ENCODE assay signal across 21 cellular contexts in genomic region chr11:3995307-3995706, GRCh38.
A peak's percentile ranks its signal among the peaks of the same experiment; 100 is the strongest.
DNase-seq lines count a peak whose midpoint lies in the region; TF ChIP-seq lines count a peak whose summit lies in the region.
"Had no signal": no experiment of that assay in that cellular context is flagged by ENCODE, and none has a peak within 500 bp of the region (broad histone marks: within the 10 kb centered on the region; RNA-seq: fewer than 3 reads in every experiment).

No MANE protein-coding gene starts in this region.

- H3K27ac ChIP-seq in trophoblast cell (ENCODE audit: low read depth, low read length): peak overlapping the region; percentile 39
- H3K27ac ChIP-seq in prostate gland: no peak overlapping the region
- H3K27ac ChIP-seq: BLaER1 treated with 17β-estradiol and CSF1 and Interleukin-3, amounts not matched to agents 10 nM and 100 nM; KMS-11; SK-N-MC had no signal

- H3K36me3 ChIP-seq in trophoblast cell (ENCODE audit: control insufficient read depth in 1 of 2, insufficient read depth in 2 of 2, low read length in 2 of 2) (peaks cover 0 to 5% of the 10 kb centered on the region in 2 experiments), prostate gland (no peaks in the 10 kb centered on the region)
- H3K36me3 ChIP-seq: HAP-1 had no signal

- H3K4me2 ChIP-seq in trophoblast cell (ENCODE audit: low read length): no peak overlapping the region
- H3K4me2 ChIP-seq: GM23338, KMS-11 had no signal

- no peak overlapping the region for H2BK5ac ChIP-seq in trophoblast cell (ENCODE audit: low read depth, low read length, poor library complexity)

- H3K9me3 Mint-ChIP-seq in activated T-helper 1 cell treated with anti-CD3 and anti-CD28 coated beads, Interleukin-12 subunit alpha, Interleukin-12 subunit beta, Interleukin-2, Interleukin-4 antibody, amounts not matched to agents 30 ng/mL and 10 ng/mL and 1 ng/mL, durations not matched to agents 14 hours and 24 hours and 36 hours: peaks cover 36% of the 10 kb centered on the region

- no peak overlapping the region for H2BK12ac ChIP-seq in trophoblast cell (ENCODE audit: low read length)

- no peak overlapping the region for H2AFZ ChIP-seq in trophoblast cell (ENCODE audit: insufficient read depth, low read length, poor library complexity)
- H2AFZ ChIP-seq: GM23338 had no signal

- TF ChIP-seq CTCF in prostate gland (IDR thresholded peaks at IDR 0.05): no peak

- TF ChIP-seq POLR2A in prostate gland (IDR thresholded peaks at IDR 0.05): no peak

- H2BK120ac ChIP-seq in trophoblast cell (ENCODE audit: insufficient read depth, low read length, poor library complexity): no peak overlapping the region

- H3K14ac ChIP-seq in trophoblast cell (ENCODE audit: low read length): no peak overlapping the region

- no peaks in the 10 kb centered on the region for H3K79me2 ChIP-seq in trophoblast cell (ENCODE audit: control insufficient read depth, insufficient read depth, low read length, poor library complexity)

- WGBS in trophoblast cell (ENCODE audit: extremely low coverage, insufficient coverage, insufficient read length): no CpG with 5 or more reads among the region's 1 CpG
- WGBS in prostate gland: 96% methylated on average over 1 of the region's 1 CpG

- no peak overlapping the region for H4K8ac ChIP-seq in trophoblast cell (ENCODE audit: low read depth, low read length)

- no peak overlapping the region for H3K4ac ChIP-seq in trophoblast cell (ENCODE audit: low read depth, low read length)

- H3K27me3 ChIP-seq in trophoblast cell (ENCODE audit: insufficient read depth, low read length) (no peaks in the 10 kb centered on the region), prostate gland (replicated peaks; ENCODE audit: insufficient read depth) (no peaks in the 10 kb centered on the region)
- H3K27me3 ChIP-seq: BLaER1 treated with 17β-estradiol and CSF1 and Interleukin-3, amounts not matched to agents 10 nM and 100 nM had no signal

- H3K9me3 ChIP-seq in trophoblast cell (ENCODE audit: insufficient read depth, low read depth, low read length) (no peaks in the 10 kb centered on the region), prostate gland (no peaks in the 10 kb centered on the region)

- H4K91ac ChIP-seq in trophoblast cell (ENCODE audit: low read depth, low read length): no peak overlapping the region

- peaks cover 3% of the 10 kb centered on the region for H3K79me1 ChIP-seq in trophoblast cell (ENCODE audit: low read length)

- intact Hi-C loops in activated T-helper 1 cell treated with anti-CD3 and anti-CD28 coated beads, Interleukin-12 subunit alpha, Interleukin-12 subunit beta, Interleukin-2, Interleukin-4 antibody, amounts not matched to agents 30 ng/mL and 10 ng/mL and 1 ng/mL, durations not matched to agents 14 hours and 24 hours and 36 hours (cut with micrococcal nuclease): no loop called here
- intact Hi-C loops in prostate gland (cut with DNase I): no loop called here

- no peaks in the 10 kb centered on the region for H3K27me3 Mint-ChIP-seq in activated T-helper 1 cell treated with anti-CD3 and anti-CD28 coated beads, Interleukin-12 subunit alpha, Interleukin-12 subunit beta, Interleukin-2, Interleukin-4 antibody, amounts not matched to agents 30 ng/mL and 10 ng/mL and 1 ng/mL, durations not matched to agents 14 hours and 24 hours and 36 hours (ENCODE audit: insufficient read depth)
- H3K27me3 Mint-ChIP-seq: CD8-positive, alpha-beta memory T cell had no signal

- H3K4me1 ChIP-seq in trophoblast cell (ENCODE audit: control insufficient read depth in 1 of 2, insufficient read depth in 2 of 2, low read length in 2 of 2) (peaks cover 7 to 9% of the 10 kb centered on the region in 2 experiments), prostate gland (replicated peaks) (no peaks in the 10 kb centered on the region)
- H3K4me1 ChIP-seq: HAP-1 had no signal

- no peak overlapping the region for H3K18ac ChIP-seq in trophoblast cell (ENCODE audit: low read length)

- H3K4me3 ChIP-seq in trophoblast cell (ENCODE audit: low read depth, low read length) (no peak overlapping the region), prostate gland (no peak overlapping the region)
- H3K4me3 ChIP-seq: GM23338, HAP-1, SK-N-MC had no signal

- H3K4me3 Mint-ChIP-seq in activated T-helper 1 cell treated with anti-CD3 and anti-CD28 coated beads, Interleukin-12 subunit alpha, Interleukin-12 subunit beta, Interleukin-2, Interleukin-4 antibody, amounts not matched to agents 30 ng/mL and 10 ng/mL and 1 ng/mL, durations not matched to agents 14 hours and 24 hours and 36 hours: no peak overlapping the region
- H3K4me3 Mint-ChIP-seq: GM23338 had no signal

- H4K12ac ChIP-seq in trophoblast cell (ENCODE audit: low read depth, low read length): no peak overlapping the region

- no peak overlapping the region for H3K9ac ChIP-seq in trophoblast cell (ENCODE audit: low read length)
- H3K9ac ChIP-seq: BLaER1 treated with 17β-estradiol and CSF1 and Interleukin-3, amounts not matched to agents 10 nM and 100 nM; KMS-11 had no signal

- H3K36me3 Mint-ChIP-seq in activated T-helper 1 cell treated with anti-CD3 and anti-CD28 coated beads, Interleukin-12 subunit alpha, Interleukin-12 subunit beta, Interleukin-2, Interleukin-4 antibody, amounts not matched to agents 30 ng/mL and 10 ng/mL and 1 ng/mL, durations not matched to agents 14 hours and 24 hours and 36 hours (ENCODE audit: low read depth): peaks cover 34% of the 10 kb centered on the region

- H3K4me1 Mint-ChIP-seq in activated T-helper 1 cell treated with anti-CD3 and anti-CD28 coated beads, Interleukin-12 subunit alpha, Interleukin-12 subunit beta, Interleukin-2, Interleukin-4 antibody, amounts not matched to agents 30 ng/mL and 10 ng/mL and 1 ng/mL, durations not matched to agents 14 hours and 24 hours and 36 hours (ENCODE audit: low read depth): peaks cover 28% of the 10 kb centered on the region
- H3K4me1 Mint-ChIP-seq: GM23338 had no signal

- H3K23ac ChIP-seq in trophoblast cell (ENCODE audit: low read length): no peak overlapping the region

- DNase-seq in EH (ENCODE audit: low read depth) (peak; percentile 73), GM04504 (ENCODE audit: low read depth) (peak; percentile 27), RPMI7951 (ENCODE audit: low read depth) (peak; percentile 75), trophoblast cell (no peak), prostate gland (ENCODE audit: low spot score) (no peak), RKO (ENCODE audit: low spot score) (no peak)
- no peak for DNase-seq in activated T-helper 1 cell treated with anti-CD3 and anti-CD28 coated beads, Interleukin-12 subunit alpha, Interleukin-12 subunit beta, Interleukin-2, Interleukin-4 antibody, amounts not matched to agents 30 ng/mL and 10 ng/mL and 1 ng/mL, durations not matched to agents 14 hours and 24 hours and 36 hours (ENCODE audit: low spot score)
- DNase-seq: Calu3; CD8-positive, alpha-beta memory T cell; MV-4-11; NCI-H1105 treated with DMSO at 0.1 percent for 48 hours; NCI-H2081; NCI-H2171; NCI-H524 treated with DMSO at 0.1 percent for 48 hours; RPMI8226; SHP77 treated with DMSO at 0.1 percent for 48 hours had no signal

- no peak overlapping the region for H2AK5ac ChIP-seq in trophoblast cell (ENCODE audit: low read length)

- no peak overlapping the region for H3K27ac Mint-ChIP-seq in activated T-helper 1 cell treated with anti-CD3 and anti-CD28 coated beads, Interleukin-12 subunit alpha, Interleukin-12 subunit beta, Interleukin-2, Interleukin-4 antibody, amounts not matched to agents 30 ng/mL and 10 ng/mL and 1 ng/mL, durations not matched to agents 14 hours and 24 hours and 36 hours
- H3K27ac Mint-ChIP-seq: GM23338 had no signal

Comparison
In these comparisons a context has a peak if more than half of its experiments do, and no peak if none do; other contexts are left out.
1. DNase-seq: peak in EH (single experiment), GM04504 (single experiment) and RPMI7951 (single experiment); none in trophoblast cell (0 of 2), activated T-helper 1 cell treated with anti-CD3 and anti-CD28 coated beads, Interleukin-12 subunit alpha, Interleukin-12 subunit beta, Interleukin-2, Interleukin-4 antibody, amounts not matched to agents 30 ng/mL and 10 ng/mL and 1 ng/mL, durations not matched to agents 14 hours and 24 hours and 36 hours (single experiment), prostate gland (single experiment) and RKO (single experiment).